ENCODE assay signal across 30 cellular contexts in the genomic region with DNA sequence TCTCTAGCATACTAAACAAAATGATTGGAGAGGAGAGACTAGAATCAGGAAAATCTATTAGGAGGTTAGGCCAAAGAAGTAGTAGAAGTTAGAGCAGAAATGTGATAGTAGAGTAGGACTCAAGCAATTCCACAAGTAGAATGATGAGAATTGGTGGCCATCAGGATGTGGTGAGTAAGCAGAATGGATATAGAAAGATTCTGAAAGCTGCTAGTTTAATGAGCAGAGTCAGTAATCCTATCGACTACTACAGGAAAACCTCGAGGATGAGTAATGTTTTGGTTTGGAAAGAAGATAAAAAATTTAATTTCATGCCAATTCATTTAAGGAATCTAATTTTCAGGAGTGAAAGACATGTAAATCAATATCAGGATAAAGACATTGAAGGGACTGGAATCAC.
"Had no signal": no experiment of that assay in that cellular context is flagged by ENCODE, and none has a peak within 500 bp of the region (broad histone marks: within the 10 kb centered on the region; RNA-seq: fewer than 3 reads in every experiment).

No MANE protein-coding gene starts in this region.

- H3K36me3 ChIP-seq: MG63 had no signal

- H3K9me3 ChIP-seq: MG63 had no signal

- H3K27me3 ChIP-seq: MG63 had no signal

- H3K4me3 ChIP-seq: MG63 had no signal

- DNase-seq: Karpas-422, Kasumi-1, MG63, MM.1S, NCI-H1048, NCI-H1092, NCI-H1092 treated with DMSO at 0.1 percent for 48 hours, NCI-H1105, NCI-H1417, NCI-H1417 treated with DMSO at 0.1 percent for 48 hours, NCI-H1436, NCI-H1436 treated with DMSO at 0.1 percent for 48 hours, NCI-H1694, NCI-H1694 treated with DMSO at 0.1 percent for 48 hours, NCI-H187, NCI-H187 treated with DMSO at 0.1 percent for 48 hours, NCI-H1930, NCI-H2029, NCI-H2029 treated with DMSO at 0.1 percent for 48 hours, NCI-H2081, NCI-H2081 treated with DMSO at 0.1 percent for 48 hours, NCI-H2107, NCI-H2227 treated with DMSO at 0.1 percent for 48 hours, NCI-H226, NCI-H345, NCI-H446, NCI-H446 treated with DMSO at 0.1 percent for 48 hours, NCI-H510A, NCI-H510A treated with DMSO at 0.1 percent for 48 hours, NCI-H524 had no signal
